ENCODE assay signal across 9 cellular contexts in the genomic region with DNA sequence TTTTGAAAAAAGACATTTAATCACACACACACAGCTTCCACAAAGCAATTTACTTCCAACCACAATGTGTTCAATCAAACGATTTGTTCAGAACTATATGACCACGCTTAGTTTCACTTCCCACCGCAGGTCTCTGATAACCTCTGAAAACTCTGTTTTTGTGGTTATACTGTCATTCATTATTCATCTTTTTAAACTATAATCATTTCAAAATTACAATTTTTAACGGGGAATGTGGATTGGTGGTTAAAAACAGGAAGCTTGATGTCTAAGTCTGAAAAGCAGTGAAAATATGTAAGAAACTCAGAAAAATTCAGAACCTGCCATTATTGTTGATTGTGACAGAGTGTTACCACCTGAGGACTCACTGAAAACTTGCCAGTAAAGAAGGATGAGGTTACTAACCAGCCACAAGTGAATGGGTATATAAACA.
DNase-seq lines count a peak whose midpoint lies in the region; ATAC-seq, FAIRE-seq and TF ChIP-seq lines count a peak whose summit lies in the region.
"Had no signal": no experiment of that assay in that cellular context is flagged by ENCODE, and none has a peak within 500 bp of the region (broad histone marks: within the 10 kb centered on the region; RNA-seq: fewer than 3 reads in every experiment).

No MANE protein-coding gene starts in this region.

- peak; percentile 82 for ATAC-seq in HG02610 (IDR thresholded peaks at IDR 0.05; ENCODE audit: unreplicated experiment)

- H3K27me3 Mint-ChIP-seq in nephron progenitor cell (ENCODE audit: low read depth, poor library complexity), result peaks cover 14% of the 10 kb centered on the region

- no peaks in the 10 kb centered on the region for H3K9me3 Mint-ChIP-seq in nephron progenitor cell
- H3K9me3 Mint-ChIP-seq: brain had no signal

- no peaks in the 10 kb centered on the region for H3K36me3 Mint-ChIP-seq in nephron progenitor cell (ENCODE audit: low read depth)
- H3K36me3 Mint-ChIP-seq: brain had no signal

- peak; percentile 34 for DNase-seq in GM12864 (ENCODE audit: low read depth)
- DNase-seq in RCC 7860 (ENCODE audit: low spot score), result peak; percentile 4
- peak; percentile 1 for DNase-seq in effector CD8-positive, alpha-beta T cell (lab: John Stamatoyannopoulos, UW)
- DNase-seq in EL, result no peak
- no peak for DNase-seq in T1000 (lab: John Stamatoyannopoulos, UW)
- no peak for DNase-seq in nephron progenitor cell
- DNase-seq in DMS 273 treated with DMSO at 0.1 percent for 48 hours (lab: John Stamatoyannopoulos, UW), result no peak

- peak; percentile 66 for FAIRE-seq in RCC 7860 (lab: Jason Lieb, UNC)

- H3K4me3 ChIP-seq in GM12864 (ENCODE audit: low read depth, low read length), result no peak overlapping the region

- TF ChIP-seq CTCF in GM12864 (IDR thresholded peaks at IDR 0.05; ENCODE audit: low read depth, low read length, missing control alignments) (no peak), nephron progenitor cell (IDR thresholded peaks at IDR 0.05) (no peak)

- no peak overlapping the region for H3K4me3 Mint-ChIP-seq in nephron progenitor cell
- H3K4me3 Mint-ChIP-seq: brain had no signal

- peaks cover 50% of the 10 kb centered on the region for H3K4me1 Mint-ChIP-seq in nephron progenitor cell

- H3K27ac Mint-ChIP-seq in nephron progenitor cell, result no peak overlapping the region
- H3K27ac Mint-ChIP-seq: brain had no signal

Comparison
In these comparisons a context has a peak if more than half of its experiments do, and no peak if none do; other contexts are left out.
1. DNase-seq: peak in GM12864 (single experiment), RCC 7860 (single experiment) and effector CD8-positive, alpha-beta T cell (single experiment); none in EL (single experiment), T1000 (single experiment), nephron progenitor cell (single experiment) and DMS 273 treated with DMSO at 0.1 percent for 48 hours (single experiment).